Comparison of ENCODE assay signal across 13 cellular contexts in genomic region chr3:128280466-128281455, GRCh38.
A peak's percentile ranks its signal among the peaks of the same experiment; 100 is the strongest.
DNase-seq lines count a peak whose midpoint lies in the region; ATAC-seq, FAIRE-seq and TF ChIP-seq lines count a peak whose summit lies in the region.
"Had no signal": no experiment of that assay in that cellular context is flagged by ENCODE, and none has a peak within 500 bp of the region (broad histone marks: within the 10 kb centered on the region; RNA-seq: fewer than 3 reads in every experiment).

No MANE protein-coding gene starts in this region.

- no peak for ATAC-seq in HG03097 (IDR thresholded peaks at IDR 0.05; ENCODE audit: low FRiP score, unreplicated experiment)
- no peak for ATAC-seq in pancreas
- ATAC-seq: natural killer cell had no signal

- H3K27me3 ChIP-seq in pancreas = no peaks in the 10 kb centered on the region

- no peak overlapping the region for H3K27ac ChIP-seq in pancreas
- H3K27ac ChIP-seq: epithelial cell of prostate had no signal

- peaks cover 6% of the 10 kb centered on the region for H3K36me3 Mint-ChIP-seq in chondrocyte (ENCODE audit: low read depth)
- H3K36me3 Mint-ChIP-seq in nephron (ENCODE audit: low read depth) = no peaks in the 10 kb centered on the region
- H3K36me3 Mint-ChIP-seq: natural killer cell had no signal

- intact Hi-C loops in pancreas (cut with DNase I) = no loop called here

- H3K27me3 Mint-ChIP-seq in chondrocyte (ENCODE audit: low read depth) (no peaks in the 10 kb centered on the region), nephron (ENCODE audit: low read depth) (no peaks in the 10 kb centered on the region)
- H3K27me3 Mint-ChIP-seq: B cell had no signal

- TF ChIP-seq CTCF in chondrocyte (IDR thresholded peaks at IDR 0.05) (no peak), nephron (IDR thresholded peaks at IDR 0.05; ENCODE audit: unreplicated experiment in 3 of 3) (no peak), pancreas (IDR thresholded peaks at IDR 0.05) (no peak)

- no peak overlapping the region for H3K4me3 Mint-ChIP-seq in chondrocyte (ENCODE audit: unreplicated experiment)
- H3K4me3 Mint-ChIP-seq in nephron = peak overlapping the region; percentile 11 to 52 (median 15)
- H3K4me3 Mint-ChIP-seq: B cell, natural killer cell had no signal

- peaks cover 0 to 8% (median 4%) of the 10 kb centered on the region in 3 donors for H3K4me1 ChIP-seq in pancreas

- H3K9me3 Mint-ChIP-seq in chondrocyte (ENCODE audit: low read depth) = no peaks in the 10 kb centered on the region
- no peaks in the 10 kb centered on the region for H3K9me3 Mint-ChIP-seq in nephron
- H3K9me3 Mint-ChIP-seq: natural killer cell had no signal

- H3K4me1 Mint-ChIP-seq in chondrocyte (ENCODE audit: low read depth) (peaks cover 39% of the 10 kb centered on the region), nephron (peaks cover 81% of the 10 kb centered on the region)
- H3K4me1 Mint-ChIP-seq: B cell had no signal

- no peak overlapping the region for H3K4me3 ChIP-seq in pancreas

- no peaks in the 10 kb centered on the region for H3K36me3 ChIP-seq in pancreas

- 71 to 83% methylated on average over 10 of the region's 10 CpGs for WGBS in pancreas, 2 donors

- DNase-seq in DMS53 (lab: John Stamatoyannopoulos, UW) = peak; percentile 79
- peak; percentile 92 to 97 for DNase-seq in NCI-H2081 (lab: John Stamatoyannopoulos, UW)
- peak; percentile 56 for DNase-seq in chondrocyte (ENCODE audit: low spot score)
- no peak for DNase-seq in pancreas
- no peak for DNase-seq in activated effector memory CD4-positive, alpha-beta T cell treated with Interleukin-2 at 50 U/mL for 16 hours
- no peak for DNase-seq in stimulated activated CD4-positive, alpha-beta T cell treated with anti-CD3 and anti-CD28 coated beads, Interleukin-1b, Interleukin-23, amount 100 ng/mL, for 48 hours
- DNase-seq: natural killer cell, NCI-H1436 had no signal

- FAIRE-seq in pancreas (lab: Jason Lieb, UNC) = no peak
- FAIRE-seq: islet of Langerhans had no signal

- H3K9me3 ChIP-seq in pancreas = no peaks in the 10 kb centered on the region

- no peak overlapping the region for H3K27ac Mint-ChIP-seq in chondrocyte (ENCODE audit: unreplicated experiment)
- H3K27ac Mint-ChIP-seq in nephron = peak overlapping the region; percentile 92 to 96 (median 94)
- H3K27ac Mint-ChIP-seq: B cell, natural killer cell had no signal

Comparison
In these comparisons a context has a peak if more than half of its experiments do, and no peak if none do; other contexts are left out.
1. DNase-seq: peak in DMS53 (single experiment), NCI-H2081 (2 of 2) and chondrocyte (single experiment); none in pancreas (0 of 6), activated effector memory CD4-positive, alpha-beta T cell treated with Interleukin-2 at 50 U/mL for 16 hours (single experiment) and stimulated activated CD4-positive, alpha-beta T cell treated with anti-CD3 and anti-CD28 coated beads, Interleukin-1b, Interleukin-23, amount 100 ng/mL, for 48 hours (single experiment).